In genomic region chr19:1407662-1408299, GRCh38 we compare ENCODE assay signal across 8 cellular contexts. TPM values are rescaled to one million over a fixed set of nuclear protein-coding genes. Genes with fewer than 3 reads are reported as not detected.
DNase-seq lines count a peak whose midpoint lies in the region; ATAC-seq lines count a peak whose summit lies in the region.

No MANE protein-coding gene starts in this region.

- H3K4me3 ChIP-seq in HUES64 (ENCODE audit: low read length) (peak overlapping the region; percentile 83), iPS-11a (ENCODE audit: low read depth, low read length) (peak overlapping the region; percentile 68)

- ATAC-seq in GM21360 (IDR thresholded peaks at IDR 0.05; ENCODE audit: unreplicated experiment) (peak; percentile 19), GM18519 (IDR thresholded peaks at IDR 0.05; ENCODE audit: low FRiP score, unreplicated experiment) (no peak)

- H3K4me1 ChIP-seq in HUES64 (ENCODE audit: insufficient read depth, low read length), result peaks cover 14% of the 10 kb centered on the region

- H3K36me3 ChIP-seq in HUES64 (ENCODE audit: insufficient read depth, low read length), result peaks cover 14% of the 10 kb centered on the region

- H3K27me3 ChIP-seq in HUES64 (ENCODE audit: insufficient read depth, low read length), result no peaks in the 10 kb centered on the region

- H3K9ac ChIP-seq in HUES64 (ENCODE audit: low read depth, low read length), result peak overlapping the region; percentile 89

- peak overlapping the region; percentile 82 for H3K27ac ChIP-seq in HUES64 (ENCODE audit: low read depth, low read length)

- WGBS in HUES64, result under 1% methylated on average over 87 of the region's 87 CpGs

- DNase-seq in AG20443 (ENCODE audit: low spot score) (peak; percentile 68), NCI-H82 treated with DMSO at 0.1 percent for 48 hours (lab: John Stamatoyannopoulos, UW; ENCODE audit: unreplicated experiment) (no peak)
- peak; percentile 43 for DNase-seq in activated naive CD4-positive, alpha-beta T cell treated with Interleukin-2 at 50 U/mL for 16 hours
- DNase-seq in stimulated activated CD4-positive, alpha-beta T cell treated with anti-CD3 and anti-CD28 coated beads, Interleukin-4, amount 100 ng/mL, for 24 hours, result peak; percentile 35

- no peaks in the 10 kb centered on the region for H3K9me3 ChIP-seq in HUES64 (ENCODE audit: insufficient read depth, low read depth, low read length)

RNA-seq across cellular contexts. Expression of gene DAZAP1, which starts 0.4 kb away (rescaled TPM):
- 139 TPM for polyA plus RNA-seq in HUES64 (2013, experiment 1 of 2)
- 144 TPM for polyA plus RNA-seq in HUES64 (2013, experiment 2 of 2)

RNA-seq across cellular contexts. Expression of gene GAMT, which starts 6.4 kb away (rescaled TPM):
- polyA plus RNA-seq in HUES64 (2013, experiment 1 of 2), result 12.3 TPM
- polyA plus RNA-seq in HUES64 (2013, experiment 2 of 2), result 18.2 TPM

RNA-seq across cellular contexts. Expression of gene NDUFS7, which starts 24.1 kb away (rescaled TPM):
- polyA plus RNA-seq in HUES64 (2013, experiment 1 of 2), result 63.8 TPM
- 73.9 TPM for polyA plus RNA-seq in HUES64 (2013, experiment 2 of 2)

RNA-seq across cellular contexts. Expression of gene RPS15, which starts 30.4 kb away (rescaled TPM):
- 1,974 TPM for polyA plus RNA-seq in HUES64 (2013, experiment 1 of 2)
- 1,812 TPM for polyA plus RNA-seq in HUES64 (2013, experiment 2 of 2)

RNA-seq across cellular contexts. Expression of gene APC2, which starts 42.1 kb away (rescaled TPM):
- 1.5 TPM for polyA plus RNA-seq in HUES64 (2013, experiment 1 of 2)
- polyA plus RNA-seq in HUES64 (2013, experiment 2 of 2), result 1.8 TPM
